Comparison of ENCODE assay signal across 22 cellular contexts in genomic region chr11:124869856-124870387, GRCh38. TPM values are rescaled to one million over a fixed set of nuclear protein-coding genes. Genes with fewer than 3 reads are reported as not detected.
DNase-seq lines count a peak whose midpoint lies in the region; ATAC-seq and TF ChIP-seq lines count a peak whose summit lies in the region.
"Had no signal": no experiment of that assay in that cellular context is flagged by ENCODE, and none has a peak within 500 bp of the region (broad histone marks: within the 10 kb centered on the region; RNA-seq: fewer than 3 reads in every experiment).

No MANE protein-coding gene starts in this region.

- no peak overlapping the region for H3K4ac ChIP-seq in mesenchymal stem cell (ENCODE audit: low read depth in 1 of 2, low read length in 2 of 2)

- TF ChIP-seq CTCF in GM23338 (conservative IDR thresholded peaks at IDR 0.05; ENCODE audit: low read depth in 2 of 2) (no peak), coronary artery (IDR thresholded peaks at IDR 0.05) (no peak), sigmoid colon (IDR thresholded peaks at IDR 0.05) (no peak), dorsolateral prefrontal cortex (IDR thresholded peaks at IDR 0.05 in 54 of 56, conservative IDR thresholded peaks at IDR 0.05 in 2 of 56; ENCODE audit: low read depth in 1 of 56, partially characterized antibody in 56 of 56) (no peak)

- no peak overlapping the region for H3K9ac ChIP-seq in mesenchymal stem cell (ENCODE audit: low read length)
- H3K9ac ChIP-seq: BLaER1 treated with 17β-estradiol and CSF1 and Interleukin-3, amounts not matched to agents 10 nM and 100 nM had no signal

- no peak overlapping the region for H2AFZ ChIP-seq in GM23338
- no peak overlapping the region for H2AFZ ChIP-seq in mesenchymal stem cell (ENCODE audit: low read depth, low read length)

- no peaks in the 10 kb centered on the region for H3F3A ChIP-seq in GM23338 (replicated peaks; ENCODE audit: low read depth)

- no peaks in the 10 kb centered on the region for H3K36me3 Mint-ChIP-seq in GM23338 (ENCODE audit: low read depth)

- H4K20me1 ChIP-seq in GM23338 (replicated peaks; ENCODE audit: insufficient read depth): peaks cover 14% of the 10 kb centered on the region

- no peaks in the 10 kb centered on the region for H3K79me2 ChIP-seq in GM23338 (replicated peaks; ENCODE audit: insufficient read depth)

- no peak overlapping the region for H4K91ac ChIP-seq in mesenchymal stem cell (ENCODE audit: low read length)

- ATAC-seq in GM23338: no peak
- ATAC-seq: A549, HCT116 had no signal

- H2BK12ac ChIP-seq in mesenchymal stem cell (ENCODE audit: low read length in 2 of 2): no peak overlapping the region

- peaks cover 28% of the 10 kb centered on the region for H3K4me1 Mint-ChIP-seq in GM23338

- no peak overlapping the region for H3K14ac ChIP-seq in mesenchymal stem cell (ENCODE audit: low read length in 2 of 2)

- H3K18ac ChIP-seq in mesenchymal stem cell (ENCODE audit: low read depth in 1 of 2, low read length in 2 of 2): no peak overlapping the region

- H3K27ac ChIP-seq in GM23338 (ENCODE audit: low read depth) (no peak overlapping the region), coronary artery (no peak overlapping the region), sigmoid colon (no peak overlapping the region), dorsolateral prefrontal cortex (no peak overlapping the region), mesenchymal stem cell (ENCODE audit: low read length, poor library complexity, severe bottlenecking) (no peak overlapping the region)
- H3K27ac ChIP-seq: A549; BLaER1 treated with 17β-estradiol and CSF1 and Interleukin-3, amounts not matched to agents 10 nM and 100 nM had no signal

- H2BK15ac ChIP-seq in mesenchymal stem cell (ENCODE audit: low read depth, poor library complexity, severe bottlenecking): no peak overlapping the region

- H3K9me2 ChIP-seq in GM23338 (ENCODE audit: insufficient read depth): no peaks in the 10 kb centered on the region

- no peak for TF ChIP-seq POLR2A in sigmoid colon (IDR thresholded peaks at IDR 0.05)

- TF ChIP-seq EP300 in sigmoid colon (IDR thresholded peaks at IDR 0.05): no peak

- DNase-seq in GM23338 (ENCODE audit: low spot score): no peak
- DNase-seq in coronary artery (ENCODE audit: low spot score): peak; percentile 64
- peak; percentile 59 for DNase-seq in mesenteric fat pad (ENCODE audit: low spot score)
- peak; percentile 17 for DNase-seq in sigmoid colon
- DNase-seq in NCI-H128 (lab: John Stamatoyannopoulos, UW; ENCODE audit: unreplicated experiment): no peak
- no peak for DNase-seq in dorsolateral prefrontal cortex
- DNase-seq in mesenchymal stem cell: no peak
- no peak for DNase-seq in NCI-H1105 (lab: John Stamatoyannopoulos, UW)
- DNase-seq: 8988T; ACHN; AML-193; BE2C; CD4-positive, alpha-beta T cell; DMS153; DND-41; H9 had no signal

- H3K4me1 ChIP-seq in GM23338 (ENCODE audit: insufficient read depth) (peaks cover 11% of the 10 kb centered on the region; the same call in 1 of the 2 replicates), sigmoid colon (peaks cover 0 to 29% (median 23%) of the 10 kb centered on the region in 4 donors), mesenchymal stem cell (ENCODE audit: control insufficient read depth, insufficient read depth, low read depth, low read length) (peaks cover 19% of the 10 kb centered on the region)
- H3K4me1 ChIP-seq: BE2C had no signal

- no peaks in the 10 kb centered on the region for H3K79me1 ChIP-seq in mesenchymal stem cell (replicated peaks; ENCODE audit: low read length, poor library complexity, severe bottlenecking)

- H3K4me3 ChIP-seq in GM23338 (no peak overlapping the region), coronary artery (no peak overlapping the region), sigmoid colon (no peak overlapping the region), dorsolateral prefrontal cortex (no peak overlapping the region), mesenchymal stem cell (ENCODE audit: insufficient read depth in 1 of 2, low read depth in 1 of 2, low read length in 2 of 2) (no peak overlapping the region)
- H3K4me3 ChIP-seq: A549; BLaER1 treated with 17β-estradiol and CSF1 and Interleukin-3, amounts not matched to agents 10 nM and 100 nM had no signal

- no peaks in the 10 kb centered on the region for H3K9me3 ChIP-seq in sigmoid colon
- H3K9me3 ChIP-seq in mesenchymal stem cell (ENCODE audit: control insufficient read depth, low read length): no peaks in the 10 kb centered on the region
- H3K9me3 ChIP-seq: BE2C, Caco-2 had no signal

- intact Hi-C loops in sigmoid colon (cut with DNase I) (loop anchor here (10.0 kb wide), 1 partner anchor 195 kb away; the partner anchor contains the start of genes SIAE and SPA17), dorsolateral prefrontal cortex (cut with DNase I) (loop anchor here (10.0 kb wide), 3 partner anchors 55 to 465 kb away; no protein-coding TSS in a partner anchor)

- H2AK5ac ChIP-seq in mesenchymal stem cell (ENCODE audit: low read length, severe bottlenecking): no peak overlapping the region

- H2BK120ac ChIP-seq in mesenchymal stem cell (ENCODE audit: low read depth, low read length): no peak overlapping the region

- H3K36me3 ChIP-seq in GM23338 (ENCODE audit: insufficient read depth) (no peaks in the 10 kb centered on the region), sigmoid colon (no peaks in the 10 kb centered on the region), mesenchymal stem cell (ENCODE audit: control insufficient read depth in 1 of 2, insufficient read depth in 2 of 2, low read depth in 1 of 2, low read length in 2 of 2) (no peaks in the 10 kb centered on the region)
- H3K36me3 ChIP-seq: BE2C; BLaER1 treated with 17β-estradiol and CSF1 and Interleukin-3, amounts not matched to agents 10 nM and 100 nM had no signal

- no peak overlapping the region for H3K23ac ChIP-seq in mesenchymal stem cell (ENCODE audit: low read length in 2 of 2)

- H3K9me3 Mint-ChIP-seq in GM23338: no peaks in the 10 kb centered on the region; the same call in 2 of the 3 replicates
- H3K9me3 Mint-ChIP-seq: CD4-positive, alpha-beta T cell; H9 had no signal

- H3K27me3 ChIP-seq in GM23338 (ENCODE audit: insufficient read depth) (peaks cover 100% of the 10 kb centered on the region), sigmoid colon (peaks cover 34 to 92% (median 83%) of the 10 kb centered on the region in 3 donors), dorsolateral prefrontal cortex (peaks cover 6 to 65% (median 53%) of the 10 kb centered on the region in 45 donors), mesenchymal stem cell (ENCODE audit: control insufficient read depth in 1 of 2, insufficient read depth in 1 of 2, low read length in 2 of 2) (peaks cover 96 to 100% of the 10 kb centered on the region in 2 experiments)

- H3K4me2 ChIP-seq in GM23338: no peak overlapping the region
- H3K4me2 ChIP-seq in mesenchymal stem cell (ENCODE audit: low read length, poor library complexity, severe bottlenecking): no peak overlapping the region
- H3K4me2 ChIP-seq: BLaER1 treated with 17β-estradiol and CSF1 and Interleukin-3, amounts not matched to agents 10 nM and 100 nM had no signal

- WGBS in sigmoid colon, 2 donors: 64 to 67% methylated on average over 14 of the region's 14 CpGs
- WGBS in mesenchymal stem cell: 75% methylated on average over 13 of the region's 14 CpGs

- no peak overlapping the region for H2BK5ac ChIP-seq in mesenchymal stem cell (ENCODE audit: low read depth, low read length, poor library complexity, severe bottlenecking)

- no peak overlapping the region for H3K27ac Mint-ChIP-seq in GM23338
- H3K27ac Mint-ChIP-seq: CD14-positive monocyte; CD4-positive, alpha-beta T cell; H9 had no signal

- H3K27me3 Mint-ChIP-seq in GM23338 (ENCODE audit: insufficient read depth, low read depth, poor library complexity): peaks cover 98% of the 10 kb centered on the region

- H4K8ac ChIP-seq in mesenchymal stem cell (ENCODE audit: low read length): no peak overlapping the region

- no peak overlapping the region for H3K4me3 Mint-ChIP-seq in GM23338

TF ChIP-seq in GM23338, 12 proteins besides CTCF, POLR2A, EP300 and RAD21 (continues in another document):
- peak; percentile 21 for TF ChIP-seq EZH2 (IDR thresholded peaks at IDR 0.05; ENCODE audit: low read depth, unreplicated experiment)

RNA-seq across cellular contexts. Expression of gene ROBO3, which starts 4.7 kb away (rescaled TPM):
- total RNA-seq in GM23338 (2014; rRNA removed; shearing (Covaris generic)): 8.0 and 17.0 TPM in 2 replicates
- polyA plus RNA-seq in GM23338 (2016; fragmentation: Nextera tagmentation; extraction: Ambion mirVana): 21.0 and 21.4 TPM in 2 replicates
- total RNA-seq in mesenteric fat pad: 14.8 TPM
- total RNA-seq in sigmoid colon: 10 to 100 TPM in 2 of 4 donors, 1 to 10 TPM in 2; 9.1 to 37.7 (median 10.1) TPM
- polyA plus RNA-seq in sigmoid colon: 1 to 10 TPM; 1.6 to 7.8 (median 2.4) TPM
- 10 to 100 TPM; 18.0 to 58.3 (median 28.9) TPM for total RNA-seq in dorsolateral prefrontal cortex
- polyA plus RNA-seq in mesenchymal stem cell (2013, experiment 1 of 2): 14.9 TPM
- polyA plus RNA-seq in mesenchymal stem cell (2013, experiment 2 of 2): 14.9 TPM

RNA-seq across cellular contexts. Expression of gene ROBO4, which starts 27.7 kb away (rescaled TPM):
- not detected in 2 replicates for total RNA-seq in GM23338 (2014; rRNA removed; shearing (Covaris generic))
- 0.28 TPM in 1 of 2 replicates, not detected in the other for polyA plus RNA-seq in GM23338 (2016; fragmentation: Nextera tagmentation; extraction: Ambion mirVana)
- 70.9 TPM for total RNA-seq in mesenteric fat pad
- 10 to 100 TPM in 2 of 4 donors, 1 to 10 TPM in 2; 8.1 to 13.8 (median 11.0) TPM for total RNA-seq in sigmoid colon
- polyA plus RNA-seq in sigmoid colon: 1 to 10 TPM in 2 of 3 donors, under 1 TPM in 1; 0.46 to 6.2 (median 1.2) TPM
- total RNA-seq in dorsolateral prefrontal cortex: 10 to 100 TPM in 87 of 120 experiments, 1 to 10 TPM in 33; 5.0 to 28.8 (median 11.9) TPM
- 0.17 TPM for polyA plus RNA-seq in mesenchymal stem cell (2013, experiment 1 of 2)
- 0.22 TPM for polyA plus RNA-seq in mesenchymal stem cell (2013, experiment 2 of 2)
- total RNA-seq: Caco-2; CD4-positive, alpha-beta T cell; H1; H9 had no signal
- polyA plus RNA-seq: A549 had no signal

RNA-seq across cellular contexts. Expression of gene HEPN1, which starts 49.1 kb away (rescaled TPM):
- not detected in 2 replicates for total RNA-seq in GM23338 (2014; rRNA removed; shearing (Covaris generic))
- polyA plus RNA-seq in GM23338 (2016; fragmentation: Nextera tagmentation; extraction: Ambion mirVana) (not detected in 2 replicates), sigmoid colon (under 1 TPM in 1 of 3 donors, not detected in 2; 0.04 TPM)
- total RNA-seq in mesenteric fat pad (not detected), sigmoid colon (not detected), dorsolateral prefrontal cortex (under 1 TPM in 18 of 120 experiments, not detected in 102; 0.27 to 0.80 (median 0.43) TPM)
- polyA plus RNA-seq in mesenchymal stem cell (2013, experiment 1 of 2): not detected
- polyA plus RNA-seq in mesenchymal stem cell (2013, experiment 2 of 2): not detected
- total RNA-seq: Caco-2; CD4-positive, alpha-beta T cell; H1; H9 had no signal
- polyA plus RNA-seq: A549, CD14-positive monocyte, H1 had no signal

Comparison
In these comparisons a context has a peak if more than half of its experiments do, and no peak if none do; other contexts are left out.
1. DNase-seq: peak in coronary artery (single experiment), mesenteric fat pad (single experiment) and sigmoid colon (single experiment); none in GM23338 (single experiment), NCI-H128 (single experiment), dorsolateral prefrontal cortex (0 of 10), mesenchymal stem cell (single experiment) and NCI-H1105 (single experiment).